Comparison of ENCODE assay signal across 8 cellular contexts in the genomic region with DNA sequence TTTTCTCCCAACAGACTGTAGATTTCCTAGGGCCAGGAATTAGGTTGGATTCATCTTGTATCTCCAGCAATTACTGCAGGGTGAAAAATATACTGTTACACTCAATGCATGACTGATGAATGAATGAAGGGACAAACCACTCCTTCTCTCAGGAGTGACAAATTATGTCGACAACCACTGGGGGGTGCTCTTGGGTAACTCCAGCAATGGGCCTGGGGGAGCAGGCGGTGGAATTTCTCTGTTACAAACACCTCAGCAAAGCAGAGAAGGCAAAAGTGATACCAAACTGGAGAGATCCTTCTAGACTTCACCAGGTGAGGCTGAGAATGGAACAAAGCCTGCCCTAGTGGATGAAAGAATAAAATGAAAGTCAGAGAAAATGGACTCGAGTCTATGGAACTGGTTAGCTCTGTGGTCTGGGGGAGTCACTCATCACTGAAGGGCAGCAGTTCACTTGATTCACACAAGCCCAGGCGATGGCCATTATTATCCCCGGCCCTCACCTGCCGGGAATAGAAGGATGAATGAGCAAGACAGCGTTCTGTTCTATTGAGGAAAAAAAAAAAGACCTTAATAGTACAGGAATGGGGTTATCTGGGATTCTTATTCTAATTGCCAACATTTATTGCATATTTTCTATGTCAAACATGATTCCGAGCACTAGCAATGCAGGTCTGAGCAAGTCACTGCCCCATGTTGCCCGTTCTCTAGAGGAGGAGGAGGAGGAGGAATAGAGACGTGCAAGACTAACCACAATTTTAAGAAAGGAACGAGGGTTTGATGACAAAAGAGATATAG.
DNase-seq lines count a peak whose midpoint lies in the region; ATAC-seq and TF ChIP-seq lines count a peak whose summit lies in the region.

No MANE protein-coding gene starts in this region.

- ATAC-seq in GM18861 (IDR thresholded peaks at IDR 0.05; ENCODE audit: unreplicated experiment) (no peak), GM19455 (IDR thresholded peaks at IDR 0.05; ENCODE audit: unreplicated experiment) (no peak)

- H3K9me3 ChIP-seq in colonic mucosa: no peaks in the 10 kb centered on the region

- no peak for TF ChIP-seq CTCF in colonic mucosa (IDR thresholded peaks at IDR 0.05)

- no peak overlapping the region for H3K27ac ChIP-seq in colonic mucosa

- no peaks in the 10 kb centered on the region for H3K36me3 ChIP-seq in H7 (replicated peaks; ENCODE audit: control insufficient read depth, insufficient read depth, low read length)
- H3K36me3 ChIP-seq in colonic mucosa: no peaks in the 10 kb centered on the region

- H3K27me3 ChIP-seq in H7 (ENCODE audit: control insufficient read depth, insufficient read depth, low read length) (no peaks in the 10 kb centered on the region), colonic mucosa (no peaks in the 10 kb centered on the region)

- H3K9ac ChIP-seq in colonic mucosa (ENCODE audit: low read depth in 2 of 2, low read length in 2 of 2): no peak overlapping the region

- no peaks in the 10 kb centered on the region for H3K4me1 ChIP-seq in colonic mucosa

- DNase-seq in DMS 273 treated with DMSO at 0.1 percent for 48 hours (lab: John Stamatoyannopoulos, UW): peak; percentile 8
- DNase-seq in H7: peak; percentile 76
- DNase-seq in SHP77 (lab: John Stamatoyannopoulos, UW): peak; percentile 42 to 48
- DNase-seq in hypothalamus (lab: John Stamatoyannopoulos, UW): peak in 31 of 51 donors; percentile 3 to 55 (median 20)
- DNase-seq in activated CD4-positive, CD25-positive, alpha-beta regulatory T cell (lab: John Stamatoyannopoulos, UW): no peak
- DNase-seq in colonic mucosa: no peak

- H3K4me3 ChIP-seq in H7 (ENCODE audit: insufficient read depth, low read depth, low read length) (no peak overlapping the region), colonic mucosa (no peak overlapping the region)

- intact Hi-C loops in colonic mucosa (cut with DNase I): no loop called here

Comparison
In these comparisons a context has a peak if more than half of its experiments do, and no peak if none do; other contexts are left out.
1. DNase-seq: peak in DMS 273 treated with DMSO at 0.1 percent for 48 hours (single experiment), H7 (single experiment), SHP77 (2 of 2) and hypothalamus (31 of 51); none in activated CD4-positive, CD25-positive, alpha-beta regulatory T cell (0 of 4) and colonic mucosa (single experiment).